14 cellular contexts compared by ENCODE assay signal in the genomic region with DNA sequence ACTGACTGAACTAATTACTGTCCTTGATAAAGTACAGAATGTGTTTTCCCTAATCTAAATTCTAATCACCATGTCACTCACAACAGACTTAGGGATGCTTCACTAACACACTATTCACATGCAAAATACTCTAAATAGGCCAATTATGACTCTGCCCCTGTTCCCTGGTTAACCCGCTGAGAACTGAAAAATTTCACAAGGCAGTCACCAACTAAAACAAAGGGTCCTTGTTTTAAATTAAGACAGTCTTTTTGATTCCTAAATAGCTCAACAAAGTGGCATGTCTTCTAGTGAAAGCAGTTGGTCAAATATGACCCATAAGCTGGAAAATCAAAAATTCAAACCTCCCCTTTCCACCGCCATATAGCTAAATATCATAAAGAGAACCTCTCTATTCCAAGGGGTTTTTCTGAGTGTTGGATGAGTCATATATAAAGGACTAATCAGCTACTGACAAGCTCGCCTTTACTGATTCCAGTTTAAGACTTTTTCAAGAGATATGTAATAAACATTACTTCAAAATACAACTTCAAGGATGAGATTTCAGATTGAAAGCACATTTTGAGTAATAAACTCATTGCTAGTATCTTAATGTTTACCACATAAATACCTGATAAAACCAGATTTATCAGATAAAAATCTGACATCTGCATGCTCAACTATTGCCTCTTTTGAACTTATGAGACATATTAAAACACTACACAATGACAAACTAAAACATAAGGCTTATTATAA.
DNase-seq lines count a peak whose midpoint lies in the region; ATAC-seq, FAIRE-seq and TF ChIP-seq lines count a peak whose summit lies in the region.
"Had no signal": no experiment of that assay in that cellular context is flagged by ENCODE, and none has a peak within 500 bp of the region (broad histone marks: within the 10 kb centered on the region; RNA-seq: fewer than 3 reads in every experiment).

No MANE protein-coding gene starts in this region.

- CTCF ChIA-PET in endothelial cell of umbilical vein (lab: Charles Lee), result interaction anchor here (0.9 to 2.8 kb wide), 8 partner anchors 9 to 430 kb away, joined by 3 to 17 read pairs (median 5); no protein-coding TSS in a partner anchor
- CTCF ChIA-PET in CD4-positive, alpha-beta memory T cell (lab: Charles Lee; ENCODE audit: partially characterized antibody), result no interaction called here

- intact Hi-C loops in endothelial cell of umbilical vein (cut with micrococcal nuclease), result no loop called here
- intact Hi-C loops in CD4-positive, alpha-beta memory T cell (cut with micrococcal nuclease), result no loop called here

- H3K4me1 Mint-ChIP-seq in stimulated activated memory B cell treated with anti-CD40 and anti-IgM and Interleukin-4, amounts not matched to agents 10 μg/mL and 1 μg/mL and 100 μg/mL, for 72 hours, result peaks cover 18% of the 10 kb centered on the region
- H3K4me1 Mint-ChIP-seq in CD4-positive, alpha-beta memory T cell, result no peaks in the 10 kb centered on the region

- peaks cover 34% of the 10 kb centered on the region for H3K4me1 ChIP-seq in endothelial cell of umbilical vein (ENCODE audit: control insufficient read depth, extremely low read depth, insufficient read depth, low read length)
- no peaks in the 10 kb centered on the region for H3K4me1 ChIP-seq in CD4-positive, alpha-beta memory T cell (ENCODE audit: insufficient read depth, low read length)
- H3K4me1 ChIP-seq: body of pancreas had no signal

- no peak overlapping the region for H3K4me3 ChIP-seq in endothelial cell of umbilical vein (replicated peaks in 1 of 3; ENCODE audit: insufficient read depth in 1 of 3, low read depth in 1 of 3, low read length in 3 of 3)
- no peak overlapping the region for H3K4me3 ChIP-seq in CD4-positive, alpha-beta memory T cell (ENCODE audit: low read length in 2 of 2)
- H3K4me3 ChIP-seq: body of pancreas had no signal

- H3K27me3 ChIP-seq in endothelial cell of umbilical vein (ENCODE audit: control insufficient read depth in 2 of 2, insufficient read depth in 2 of 2, low read length in 2 of 2), result no peaks in the 10 kb centered on the region
- H3K27me3 ChIP-seq in CD4-positive, alpha-beta memory T cell (ENCODE audit: insufficient read depth, low read length), result no peaks in the 10 kb centered on the region
- H3K27me3 ChIP-seq: body of pancreas had no signal

- H3K4me2 ChIP-seq in endothelial cell of umbilical vein (ENCODE audit: insufficient read depth, low read length), result no peak overlapping the region

- no TSS peak for BruUV-seq in endothelial cell of umbilical vein (replicated peaks; lab: Mats Ljungman, UMichigan)

- H3K4me3 Mint-ChIP-seq in stimulated activated memory B cell treated with anti-CD40 and anti-IgM and Interleukin-4, amounts not matched to agents 10 μg/mL and 1 μg/mL and 100 μg/mL, for 72 hours, result no peak overlapping the region
- no peak overlapping the region for H3K4me3 Mint-ChIP-seq in CD4-positive, alpha-beta memory T cell
- H3K4me3 Mint-ChIP-seq: nephron progenitor cell had no signal

- TF ChIP-seq CTCF in endothelial cell of umbilical vein (IDR thresholded peaks at IDR 0.05; ENCODE audit: extremely low read depth in 1 of 2, insufficient read depth in 1 of 2, low read depth in 1 of 2, low read length in 2 of 2), result no peak

- H3K9me3 Mint-ChIP-seq in stimulated activated memory B cell treated with anti-CD40 and anti-IgM and Interleukin-4, amounts not matched to agents 10 μg/mL and 1 μg/mL and 100 μg/mL, for 72 hours, result no peaks in the 10 kb centered on the region
- H3K9me3 Mint-ChIP-seq in CD4-positive, alpha-beta memory T cell, result peaks cover 0 to 2% (median 0%) of the 10 kb centered on the region in 8 donors
- H3K9me3 Mint-ChIP-seq: nephron progenitor cell had no signal

- no peak overlapping the region for H3K27ac ChIP-seq in endothelial cell of umbilical vein (ENCODE audit: insufficient read depth, low read depth, low read length)
- H3K27ac ChIP-seq in CD4-positive, alpha-beta memory T cell (ENCODE audit: low read depth, low read length), result no peak overlapping the region
- H3K27ac ChIP-seq: body of pancreas, WERI-Rb-1 had no signal

- H3K9me1 ChIP-seq in endothelial cell of umbilical vein (replicated peaks; ENCODE audit: control insufficient read depth, extremely low read depth, insufficient read depth, low read length), result no peaks in the 10 kb centered on the region

- TF ChIP-seq POLR2A in endothelial cell of umbilical vein (IDR thresholded peaks at IDR 0.05; ENCODE audit: low read depth, low read length), result no peak

- H3K27ac Mint-ChIP-seq in stimulated activated memory B cell treated with anti-CD40 and anti-IgM and Interleukin-4, amounts not matched to agents 10 μg/mL and 1 μg/mL and 100 μg/mL, for 72 hours, result no peak overlapping the region
- H3K27ac Mint-ChIP-seq in CD4-positive, alpha-beta memory T cell, result no peak overlapping the region

- no peaks in the 10 kb centered on the region for H3K27me3 Mint-ChIP-seq in stimulated activated memory B cell treated with anti-CD40 and anti-IgM and Interleukin-4, amounts not matched to agents 10 μg/mL and 1 μg/mL and 100 μg/mL, for 72 hours
- H3K27me3 Mint-ChIP-seq in CD4-positive, alpha-beta memory T cell, result peaks cover 0 to 2% of the 10 kb centered on the region in 2 donors

- peaks cover 56% of the 10 kb centered on the region for H3K79me2 ChIP-seq in endothelial cell of umbilical vein (ENCODE audit: control insufficient read depth, insufficient read depth, low read length)

- ATAC-seq in GM19463 (IDR thresholded peaks at IDR 0.05; ENCODE audit: unreplicated experiment), result peak; percentile 65
- peak; percentile 62 for ATAC-seq in HG03565 (IDR thresholded peaks at IDR 0.05; ENCODE audit: unreplicated experiment)
- ATAC-seq in stimulated activated memory B cell treated with anti-CD40 and anti-IgM and Interleukin-4, amounts not matched to agents 10 μg/mL and 1 μg/mL and 100 μg/mL, for 72 hours, result peak; percentile 31
- no peak for ATAC-seq in GM18867 (IDR thresholded peaks at IDR 0.05; ENCODE audit: unreplicated experiment)
- no peak for ATAC-seq in HG03520 (IDR thresholded peaks at IDR 0.05; ENCODE audit: unreplicated experiment)
- ATAC-seq: body of pancreas had no signal

- dilution Hi-C loops in endothelial cell of umbilical vein (cut with MboI; ENCODE audit: extremely low pct_ligation_motif_present, low sequenced_read_pairs), result no loop called here

- no peaks in the 10 kb centered on the region for H3K9me3 ChIP-seq in endothelial cell of umbilical vein (replicated peaks; ENCODE audit: control insufficient read depth, insufficient read depth, low read length)
- H3K9me3 ChIP-seq in CD4-positive, alpha-beta memory T cell (ENCODE audit: control insufficient read depth in 1 of 2, low read length in 2 of 2), result no peaks in the 10 kb centered on the region
- H3K9me3 ChIP-seq: body of pancreas had no signal

- peaks cover 7% of the 10 kb centered on the region for H3K36me3 Mint-ChIP-seq in stimulated activated memory B cell treated with anti-CD40 and anti-IgM and Interleukin-4, amounts not matched to agents 10 μg/mL and 1 μg/mL and 100 μg/mL, for 72 hours
- H3K36me3 Mint-ChIP-seq in CD4-positive, alpha-beta memory T cell, result no peaks in the 10 kb centered on the region

- no peak overlapping the region for H2AFZ ChIP-seq in endothelial cell of umbilical vein (ENCODE audit: low read depth, low read length)

- no peak for DNase-seq in endothelial cell of umbilical vein (ENCODE audit: low read depth, low spot score)
- DNase-seq in CD4-positive, alpha-beta memory T cell, result no peak
- DNase-seq in CD1c-positive myeloid dendritic cell (ENCODE audit: extremely low spot score), result no peak
- DNase-seq: activated T-cell treated with anti-CD3 and anti-CD28 coated beads, Interleukin-2, amount 50 U/mL, for 1 hour; body of pancreas; islet precursor cell; nephron progenitor cell; stimulated activated naive CD4-positive, alpha-beta T cell treated with Interleukin-2 at 50 U/mL for 16 hours; WERI-Rb-1 had no signal

- FAIRE-seq in endothelial cell of umbilical vein (lab: Jason Lieb, UNC), result no peak

- peaks cover 8% of the 10 kb centered on the region for H4K20me1 ChIP-seq in endothelial cell of umbilical vein (replicated peaks; ENCODE audit: control insufficient read depth, extremely low read depth, insufficient read depth, low read length)

- H3K36me3 ChIP-seq in endothelial cell of umbilical vein (ENCODE audit: control insufficient read depth in 2 of 2, extremely low read depth in 1 of 2, insufficient read depth in 2 of 2, low read length in 2 of 2), result peaks cover 12 to 14% of the 10 kb centered on the region in 2 experiments
- no peaks in the 10 kb centered on the region for H3K36me3 ChIP-seq in CD4-positive, alpha-beta memory T cell (ENCODE audit: insufficient read depth, low read length)
- H3K36me3 ChIP-seq: WERI-Rb-1 had no signal

- no peak overlapping the region for H3K9ac ChIP-seq in endothelial cell of umbilical vein (replicated peaks; ENCODE audit: extremely low read depth, insufficient read depth, low read length)

- POLR2A ChIA-PET in endothelial cell of umbilical vein (lab: Charles Lee), result no interaction called here
- POLR2A ChIA-PET in CD4-positive, alpha-beta memory T cell (lab: Charles Lee; ENCODE audit: partially characterized antibody), result no interaction called here

TF ChIP-seq in endothelial cell of umbilical vein, 7 proteins besides CTCF, POLR2A, EP300 and RAD21:
- TF ChIP-seq FOS (IDR thresholded peaks at IDR 0.05; ENCODE audit: borderline replicate concordance, insufficient read depth, low read length) (peak; percentile 17), JUN (IDR thresholded peaks at IDR 0.05; ENCODE audit: borderline replicate concordance, insufficient read depth, insufficient read length, low read depth) (peak; percentile 38)
- TF ChIP-seq, protein P1, sequence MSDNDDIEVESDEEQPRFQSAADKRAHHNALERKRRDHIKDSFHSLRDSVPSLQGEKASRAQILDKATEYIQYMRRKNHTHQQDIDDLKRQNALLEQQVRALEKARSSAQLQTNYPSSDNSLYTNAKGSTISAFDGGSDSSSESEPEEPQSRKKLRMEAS (IDR thresholded peaks at IDR 0.05; ENCODE audit: insufficient read depth, insufficient read length), result no peak

Comparison
In these comparisons a context has a peak if more than half of its experiments do, and no peak if none do; other contexts are left out.
1. ATAC-seq: peak in GM19463 (single experiment), HG03565 (single experiment) and stimulated activated memory B cell treated with anti-CD40 and anti-IgM and Interleukin-4, amounts not matched to agents 10 μg/mL and 1 μg/mL and 100 μg/mL, for 72 hours (single experiment); none in GM18867 (single experiment) and HG03520 (single experiment).